Comparison of ENCODE assay signal across 19 cellular contexts in genomic region chr2:238100821-238101771, GRCh38. TPM values are rescaled to one million over a fixed set of nuclear protein-coding genes. Genes with fewer than 3 reads are reported as not detected.
DNase-seq lines count a peak whose midpoint lies in the region; ATAC-seq and TF ChIP-seq lines count a peak whose summit lies in the region.
"Had no signal": no experiment of that assay in that cellular context is flagged by ENCODE, and none has a peak within 500 bp of the region (broad histone marks: within the 10 kb centered on the region; RNA-seq: fewer than 3 reads in every experiment).

No MANE protein-coding gene starts in this region.

- peak overlapping the region; percentile 43 for H3K23ac ChIP-seq in neuronal stem cell (ENCODE audit: low read depth, low read length, poor library complexity)

- H3K27me3 Mint-ChIP-seq in activated naive CD8-positive, alpha-beta T cell treated with anti-CD3 and anti-CD28 coated beads, Interleukin-2, amount 50 U/mL, for 24 hours, result no peaks in the 10 kb centered on the region
- H3K27me3 Mint-ChIP-seq: CD8-positive, alpha-beta memory T cell; stimulated activated naive CD8-positive, alpha-beta T cell treated with anti-CD3 and anti-CD28 coated beads, Interleukin-15, Interleukin-2, amounts not matched to agents 100 ng/mL and 50 ng/mL, for 24 hours had no signal

- H3K4me1 ChIP-seq in right cardiac atrium (ENCODE audit: control insufficient read depth, insufficient read depth, low read length) (no peaks in the 10 kb centered on the region), heart right ventricle (peaks cover 0 to 13% (median 0%) of the 10 kb centered on the region in 9 donors), neuronal stem cell (ENCODE audit: control insufficient read depth in 2 of 2, insufficient read depth in 1 of 2, low read depth in 1 of 2, low read length in 2 of 2) (peaks cover 10 to 14% of the 10 kb centered on the region in 2 donors), uterus (no peaks in the 10 kb centered on the region)
- H3K4me1 ChIP-seq: prostate gland had no signal

- no peaks in the 10 kb centered on the region for H3K79me1 ChIP-seq in neuronal stem cell (ENCODE audit: low read depth, low read length)

- H3K4me3 Mint-ChIP-seq in activated naive CD8-positive, alpha-beta T cell treated with anti-CD3 and anti-CD28 coated beads, Interleukin-2, amount 50 U/mL, for 24 hours, result no peak overlapping the region
- H3K4me3 Mint-ChIP-seq: CD8-positive, alpha-beta memory T cell; stimulated activated naive CD8-positive, alpha-beta T cell treated with anti-CD3 and anti-CD28 coated beads, Interleukin-15, Interleukin-2, amounts not matched to agents 100 ng/mL and 50 ng/mL, for 24 hours had no signal

- H2BK12ac ChIP-seq in neuronal stem cell (ENCODE audit: low read length), result peak overlapping the region; percentile 78

- peaks cover 12% of the 10 kb centered on the region for H3K36me3 Mint-ChIP-seq in activated naive CD8-positive, alpha-beta T cell treated with anti-CD3 and anti-CD28 coated beads, Interleukin-2, amount 50 U/mL, for 24 hours (ENCODE audit: low read depth)

- H2BK120ac ChIP-seq in neuronal stem cell (ENCODE audit: low read depth, low read length), result no peak overlapping the region

- TF ChIP-seq POLR2A in uterus (IDR thresholded peaks at IDR 0.05), result no peak

- ATAC-seq in right cardiac atrium (no peak), heart right ventricle (no peak), HG02938 (IDR thresholded peaks at IDR 0.05; ENCODE audit: unreplicated experiment) (no peak)
- ATAC-seq in activated naive CD8-positive, alpha-beta T cell treated with anti-CD3 and anti-CD28 coated beads, Interleukin-2, amount 50 U/mL, for 24 hours, result no peak

- no peaks in the 10 kb centered on the region for H3K9me3 Mint-ChIP-seq in activated naive CD8-positive, alpha-beta T cell treated with anti-CD3 and anti-CD28 coated beads, Interleukin-2, amount 50 U/mL, for 24 hours
- H3K9me3 Mint-ChIP-seq: CD8-positive, alpha-beta memory T cell; stimulated activated naive CD8-positive, alpha-beta T cell treated with anti-CD3 and anti-CD28 coated beads, Interleukin-15, Interleukin-2, amounts not matched to agents 100 ng/mL and 50 ng/mL, for 24 hours had no signal

- intact Hi-C loops in right cardiac atrium (cut with DNase I), result no loop called here
- intact Hi-C loops in heart right ventricle (cut with DNase I), result no loop called here
- intact Hi-C loops in uterus (cut with DNase I; ENCODE audit: low total_unique reads), result no loop called here

- H3K36me3 ChIP-seq in heart right ventricle (no peaks in the 10 kb centered on the region), neuronal stem cell (replicated peaks in 1 of 2; ENCODE audit: control insufficient read depth in 2 of 2, insufficient read depth in 2 of 2, low read length in 2 of 2) (no peaks in the 10 kb centered on the region), uterus (no peaks in the 10 kb centered on the region)
- H3K36me3 ChIP-seq: esophagus squamous epithelium, prostate gland had no signal

- H3K18ac ChIP-seq in neuronal stem cell (ENCODE audit: low read length), result peak overlapping the region; percentile 85

- TF ChIP-seq CTCF in heart right ventricle (IDR thresholded peaks at IDR 0.05), result no peak
- TF ChIP-seq CTCF in uterus (IDR thresholded peaks at IDR 0.05), result no peak
- no peak for TF ChIP-seq CTCF in GM10266 (IDR thresholded peaks at IDR 0.05; ENCODE audit: control insufficient read depth, insufficient read depth, low read depth, missing control alignments)

- peak overlapping the region; percentile 60 for H3K9ac ChIP-seq in neuronal stem cell (ENCODE audit: low read depth, low read length, poor library complexity)

- H2BK15ac ChIP-seq in neuronal stem cell (ENCODE audit: low read length), result peak overlapping the region; percentile 85

- DNase-seq in right cardiac atrium (peak in 2 of 3 donors; percentile 29 to 55), heart right ventricle (no peak), neuronal stem cell (ENCODE audit: low spot score) (no peak), uterus (peak; percentile 7 to 13), GM10266 (ENCODE audit: extremely low spot score) (no peak), DMS153 (lab: John Stamatoyannopoulos, UW) (no peak)
- no peak for DNase-seq in activated naive CD8-positive, alpha-beta T cell treated with anti-CD3 and anti-CD28 coated beads, Interleukin-2, amount 50 U/mL, for 24 hours
- DNase-seq: activated CD4-positive, alpha-beta T cell treated with anti-CD3 and anti-CD28 coated beads, Interleukin-2, amount 50 U/mL, for 4 hours; amygdala; CD8-positive, alpha-beta memory T cell; effector CD4-positive, alpha-beta T cell; esophagus squamous epithelium; stimulated activated CD4-positive, alpha-beta T cell treated with anti-CD3 and anti-CD28 coated beads, Interleukin-12 subunit alpha, Interleukin-12 subunit beta, amount 100 ng/mL, for 4 hours had no signal

- no peak overlapping the region for H3K27ac ChIP-seq in right cardiac atrium (ENCODE audit: low read length)
- no peak overlapping the region for H3K27ac ChIP-seq in heart right ventricle
- H3K27ac ChIP-seq in neuronal stem cell (replicated peaks; ENCODE audit: low read length), result no peak overlapping the region
- H3K27ac ChIP-seq in uterus, result no peak overlapping the region
- H3K27ac ChIP-seq: esophagus squamous epithelium, prostate gland had no signal

- H3K4me2 ChIP-seq in neuronal stem cell (ENCODE audit: insufficient read depth, low read length, poor library complexity, severe bottlenecking), result no peak overlapping the region

- peak overlapping the region; percentile 97 for H2AK5ac ChIP-seq in neuronal stem cell (ENCODE audit: low read depth, low read length)

- peak overlapping the region; percentile 82 for H3K14ac ChIP-seq in neuronal stem cell (ENCODE audit: low read length)

- H3K4me3 ChIP-seq in right cardiac atrium (ENCODE audit: low read length) (no peak overlapping the region), heart right ventricle (no peak overlapping the region), neuronal stem cell (ENCODE audit: low read length in 2 of 2) (no peak overlapping the region), uterus (no peak overlapping the region)
- H3K4me3 ChIP-seq: esophagus squamous epithelium, prostate gland had no signal

- peak overlapping the region; percentile 93 for H2BK5ac ChIP-seq in neuronal stem cell (ENCODE audit: low read length)

- H4K8ac ChIP-seq in neuronal stem cell (ENCODE audit: low read depth, low read length), result no peak overlapping the region

- no peak overlapping the region for H2AFZ ChIP-seq in neuronal stem cell (ENCODE audit: low read length)

- WGBS in right cardiac atrium, result 84% methylated on average over 28 of the region's 28 CpGs
- WGBS in heart right ventricle, 2 donors, result 86 to 87% methylated on average over 28 of the region's 28 CpGs
- no CpG with 5 or more reads among the region's 28 CpGs for WGBS in neuronal stem cell (ENCODE audit: extremely low coverage in 2 of 2, insufficient read length in 2 of 2, insufficient replicate concordance in 1 of 2), 2 donors

- H3K9me3 ChIP-seq in right cardiac atrium (ENCODE audit: control insufficient read depth, low read length) (no peaks in the 10 kb centered on the region), heart right ventricle (no peaks in the 10 kb centered on the region), neuronal stem cell (replicated peaks in 1 of 2; ENCODE audit: control insufficient read depth in 2 of 2, insufficient read depth in 1 of 2, low read depth in 1 of 2, low read length in 2 of 2) (peaks cover 0 to 4% of the 10 kb centered on the region in 2 donors), uterus (no peaks in the 10 kb centered on the region)
- H3K9me3 ChIP-seq: esophagus squamous epithelium, prostate gland had no signal

- H3K4ac ChIP-seq in neuronal stem cell (ENCODE audit: low read length), result no peak overlapping the region

- peaks cover 13% of the 10 kb centered on the region for H3K4me1 Mint-ChIP-seq in activated naive CD8-positive, alpha-beta T cell treated with anti-CD3 and anti-CD28 coated beads, Interleukin-2, amount 50 U/mL, for 24 hours
- H3K4me1 Mint-ChIP-seq: CD8-positive, alpha-beta memory T cell had no signal

- H3K27ac Mint-ChIP-seq in activated naive CD8-positive, alpha-beta T cell treated with anti-CD3 and anti-CD28 coated beads, Interleukin-2, amount 50 U/mL, for 24 hours, result peak overlapping the region; percentile 8
- H3K27ac Mint-ChIP-seq: CD8-positive, alpha-beta memory T cell; stimulated activated naive CD8-positive, alpha-beta T cell treated with anti-CD3 and anti-CD28 coated beads, Interleukin-15, Interleukin-2, amounts not matched to agents 100 ng/mL and 50 ng/mL, for 24 hours had no signal

- H3K27me3 ChIP-seq in right cardiac atrium (ENCODE audit: control insufficient read depth, insufficient read depth) (no peaks in the 10 kb centered on the region), heart right ventricle (peaks cover 0 to 4% (median 0%) of the 10 kb centered on the region in 7 donors), neuronal stem cell (ENCODE audit: control insufficient read depth in 3 of 3, insufficient read depth in 3 of 3, low read depth in 1 of 3, low read length in 3 of 3) (peaks cover 0 to 2% (median 0%) of the 10 kb centered on the region in 3 experiments), uterus (no peaks in the 10 kb centered on the region)

- no peak overlapping the region for H4K91ac ChIP-seq in neuronal stem cell (ENCODE audit: low read depth, low read length, poor library complexity)

RNA-seq across cellular contexts. Expression of gene ESPNL, which starts 1.0 kb away (rescaled TPM):
- under 1 TPM; 0.29 to 0.60 (median 0.56) TPM for total RNA-seq in right cardiac atrium
- 0.79 TPM for polyA plus RNA-seq in right cardiac atrium
- 1 to 10 TPM in 1 of 10 donors, under 1 TPM in 7, not detected in 2; 0.10 to 1.7 (median 0.38) TPM for total RNA-seq in heart right ventricle
- polyA plus RNA-seq in heart right ventricle, result under 1 TPM; 0.01 to 0.29 TPM
- polyA plus RNA-seq in neuronal stem cell (2013, experiment 1 of 2), result 0.45 TPM
- 0.46 TPM for polyA plus RNA-seq in neuronal stem cell (2013, experiment 2 of 2)
- total RNA-seq in uterus, result 1 to 10 TPM in 1 of 4 donors, under 1 TPM in 1, not detected in 2; 0.34 to 7.7 TPM
- total RNA-seq: CD8-positive, alpha-beta memory T cell; M059J had no signal
- polyA plus RNA-seq: CD8-positive, alpha-beta memory T cell had no signal

RNA-seq across cellular contexts. Expression of gene KLHL30, which starts 37.4 kb away (rescaled TPM):
- total RNA-seq in right cardiac atrium (10 to 100 TPM; 16.9 to 34.4 (median 23.8) TPM), heart right ventricle (10 to 100 TPM; 18.9 to 30.1 (median 26.7) TPM), uterus (1 to 10 TPM in 1 of 4 donors, under 1 TPM in 2, not detected in 1; under 0.01 to 3.3 (median 0.62) TPM)
- polyA plus RNA-seq in right cardiac atrium (15.9 TPM), heart right ventricle (1 to 10 TPM; 3.0 to 9.8 TPM)
- 0.06 TPM for polyA plus RNA-seq in neuronal stem cell (2013, experiment 1 of 2)
- polyA plus RNA-seq in neuronal stem cell (2013, experiment 2 of 2), result 0.07 TPM
- total RNA-seq: CD8-positive, alpha-beta memory T cell; M059J had no signal
- polyA plus RNA-seq: AG04450; CD8-positive, alpha-beta memory T cell had no signal

RNA-seq across cellular contexts. Expression of gene SCLY, which starts 40.3 kb away (rescaled TPM):
- total RNA-seq in right cardiac atrium, result 10 to 100 TPM in 3 of 4 donors, 1 to 10 TPM in 1; 9.4 to 14.2 (median 11.7) TPM
- polyA plus RNA-seq in right cardiac atrium, result 8.2 TPM
- 10 to 100 TPM in 7 of 10 donors, 1 to 10 TPM in 3; 8.3 to 14.5 (median 11.4) TPM for total RNA-seq in heart right ventricle
- polyA plus RNA-seq in heart right ventricle, result 10 to 100 TPM in 1 of 2 donors, 1 to 10 TPM in 1; 8.7 to 13.5 TPM
- polyA plus RNA-seq in neuronal stem cell (2013, experiment 1 of 2), result 19.6 TPM
- 19.6 TPM for polyA plus RNA-seq in neuronal stem cell (2013, experiment 2 of 2)
- total RNA-seq in uterus, result 10 to 100 TPM in 2 of 4 donors, 1 to 10 TPM in 2; 5.1 to 26.0 (median 12.8) TPM

RNA-seq across cellular contexts. Expression of gene ERFE, which starts 57.7 kb away (rescaled TPM):
- total RNA-seq in right cardiac atrium (under 1 TPM in 3 of 4 donors, not detected in 1; 0.35 to 0.81 (median 0.69) TPM), heart right ventricle (1 to 10 TPM in 1 of 10 donors, under 1 TPM in 3, not detected in 6; 0.11 to 1.3 (median 0.60) TPM), uterus (under 1 TPM in 1 of 4 donors, not detected in 3; 0.83 TPM)
- polyA plus RNA-seq in right cardiac atrium (0.16 TPM), heart right ventricle (under 1 TPM in 1 of 2 donors, not detected in 1; 0.68 TPM)
- 0.43 TPM for polyA plus RNA-seq in neuronal stem cell (2013, experiment 1 of 2)
- polyA plus RNA-seq in neuronal stem cell (2013, experiment 2 of 2), result 0.37 TPM
- total RNA-seq: lower leg skin had no signal
- polyA plus RNA-seq: CD8-positive, alpha-beta memory T cell had no signal

Comparison
In these comparisons a context has a peak if more than half of its experiments do, and no peak if none do; other contexts are left out.
1. DNase-seq: peak in right cardiac atrium (2 of 3) and uterus (2 of 2); none in heart right ventricle (0 of 2), activated naive CD8-positive, alpha-beta T cell treated with anti-CD3 and anti-CD28 coated beads, Interleukin-2, amount 50 U/mL, for 24 hours (single experiment), neuronal stem cell (single experiment), GM10266 (single experiment) and DMS153 (single experiment).
2. RNA of gene KLHL30, which starts 37.4 kb away (total RNA-seq): 16.9 to 34.4 TPM in right cardiac atrium and 18.9 to 30.1 TPM in heart right ventricle; under 0.01 to 3.3 TPM in uterus; every median in the first group is over 4 times any median in the second.